ENCODE assay signal across 21 cellular contexts in genomic region chr16:89697616-89698331, GRCh38. TPM values are rescaled to one million over a fixed set of nuclear protein-coding genes. Genes with fewer than 3 reads are reported as not detected.
DNase-seq lines count a peak whose midpoint lies in the region; ATAC-seq and TF ChIP-seq lines count a peak whose summit lies in the region.
"Had no signal": no experiment of that assay in that cellular context is flagged by ENCODE, and none has a peak within 500 bp of the region (broad histone marks: within the 10 kb centered on the region; RNA-seq: fewer than 3 reads in every experiment).

No MANE protein-coding gene starts in this region.

- no peak overlapping the region for H3K4me3 ChIP-seq in endocrine pancreas (ENCODE audit: control insufficient read depth, insufficient read depth, low read length)
- H3K4me3 ChIP-seq: left lung, SJSA1, upper lobe of left lung had no signal

- H3K36me3 Mint-ChIP-seq in natural killer cell treated with Interleukin-12 subunit alpha and Interleukin-12 subunit beta and Interleukin-15 and Interleukin-18, amount 100 ng/mL, for 72 hours: no peaks in the 10 kb centered on the region
- H3K36me3 Mint-ChIP-seq in natural killer cell: no peaks in the 10 kb centered on the region
- H3K36me3 Mint-ChIP-seq in activated naive CD8-positive, alpha-beta T cell treated with anti-CD3 and anti-CD28 coated beads for 36 hours: peaks cover 1% of the 10 kb centered on the region

- no peaks in the 10 kb centered on the region for H3K9me3 Mint-ChIP-seq in natural killer cell treated with Interleukin-12 subunit alpha and Interleukin-12 subunit beta and Interleukin-15 and Interleukin-18, amount 100 ng/mL, for 72 hours
- H3K9me3 Mint-ChIP-seq in natural killer cell: no peaks in the 10 kb centered on the region
- H3K9me3 Mint-ChIP-seq in activated naive CD8-positive, alpha-beta T cell treated with anti-CD3 and anti-CD28 coated beads for 36 hours: no peaks in the 10 kb centered on the region
- H3K9me3 Mint-ChIP-seq: activated CD4-positive, alpha-beta memory T cell treated with anti-CD3 and anti-CD28 coated beads for 36 hours; activated naive CD4-positive, alpha-beta T cell treated with anti-CD3 and anti-CD28 coated beads for 36 hours had no signal

- no peak overlapping the region for H3K27ac Mint-ChIP-seq in natural killer cell treated with Interleukin-12 subunit alpha and Interleukin-12 subunit beta and Interleukin-15 and Interleukin-18, amount 100 ng/mL, for 72 hours
- H3K27ac Mint-ChIP-seq in natural killer cell: no peak overlapping the region
- no peak overlapping the region for H3K27ac Mint-ChIP-seq in activated naive CD8-positive, alpha-beta T cell treated with anti-CD3 and anti-CD28 coated beads for 36 hours
- H3K27ac Mint-ChIP-seq: activated CD4-positive, alpha-beta memory T cell treated with anti-CD3 and anti-CD28 coated beads for 36 hours; activated naive CD4-positive, alpha-beta T cell treated with anti-CD3 and anti-CD28 coated beads for 36 hours had no signal

- no peaks in the 10 kb centered on the region for H3K27me3 Mint-ChIP-seq in natural killer cell treated with Interleukin-12 subunit alpha and Interleukin-12 subunit beta and Interleukin-15 and Interleukin-18, amount 100 ng/mL, for 72 hours
- H3K27me3 Mint-ChIP-seq in natural killer cell (ENCODE audit: low read depth in 2 of 2): no peaks in the 10 kb centered on the region
- no peaks in the 10 kb centered on the region for H3K27me3 Mint-ChIP-seq in activated naive CD8-positive, alpha-beta T cell treated with anti-CD3 and anti-CD28 coated beads for 36 hours
- H3K27me3 Mint-ChIP-seq: activated CD4-positive, alpha-beta memory T cell treated with anti-CD3 and anti-CD28 coated beads for 36 hours had no signal

- no peaks in the 10 kb centered on the region for H3K27me3 ChIP-seq in endocrine pancreas (ENCODE audit: control insufficient read depth, insufficient read depth, low read length)
- H3K27me3 ChIP-seq: left lung, SJSA1, upper lobe of left lung had no signal

- intact Hi-C loops in natural killer cell (cut with micrococcal nuclease): no loop called here

- no peaks in the 10 kb centered on the region for H3K4me1 ChIP-seq in endocrine pancreas (ENCODE audit: control insufficient read depth, insufficient read depth, low read length)

- H3K9me3 ChIP-seq in endocrine pancreas (ENCODE audit: control insufficient read depth, low read length): no peaks in the 10 kb centered on the region
- H3K9me3 ChIP-seq: Caco-2, left lung, SJSA1, upper lobe of left lung had no signal

- H3K4me1 Mint-ChIP-seq in natural killer cell treated with Interleukin-12 subunit alpha and Interleukin-12 subunit beta and Interleukin-15 and Interleukin-18, amount 100 ng/mL, for 72 hours (ENCODE audit: low read depth in 2 of 2): peaks cover 0 to 19% of the 10 kb centered on the region in 2 donors
- H3K4me1 Mint-ChIP-seq in natural killer cell: peaks cover 12 to 41% of the 10 kb centered on the region in 2 donors
- peaks cover 12% of the 10 kb centered on the region for H3K4me1 Mint-ChIP-seq in activated naive CD8-positive, alpha-beta T cell treated with anti-CD3 and anti-CD28 coated beads for 36 hours

- no peak for TF ChIP-seq CTCF in natural killer cell (IDR thresholded peaks at IDR 0.05)

- DNase-seq in natural killer cell treated with Interleukin-12 subunit alpha and Interleukin-12 subunit beta and Interleukin-15 and Interleukin-18, amount 100 ng/mL, for 72 hours (ENCODE audit: low spot score): peak; percentile 56
- DNase-seq in natural killer cell: no peak
- DNase-seq in NCI-H524 (lab: John Stamatoyannopoulos, UW): peak; percentile 70 to 87
- peak; percentile 6 for DNase-seq in stimulated activated naive CD8-positive, alpha-beta T cell treated with anti-CD3 and anti-CD28 coated beads, Interleukin-15, Interleukin-2, amounts not matched to agents 100 U/mL and 50 U/mL, for 24 hours
- no peak for DNase-seq in stimulated activated CD4-positive, alpha-beta T cell treated with anti-CD3 and anti-CD28 coated beads, Interleukin-15, amount 100 ng/mL, for 24 hours
- DNase-seq in HUDEP-2 (lab: John Stamatoyannopoulos, UW; ENCODE audit: unreplicated experiment in 76 of 76): no peak
- no peak for DNase-seq in activated naive CD8-positive, alpha-beta T cell treated with anti-CD3 and anti-CD28 coated beads for 36 hours
- DNase-seq: activated CD4-positive, alpha-beta memory T cell treated with anti-CD3 and anti-CD28 coated beads for 36 hours; activated naive CD4-positive, alpha-beta T cell treated with anti-CD3 and anti-CD28 coated beads for 36 hours; activated T-cell treated with anti-CD3 and anti-CD28 coated beads, Interleukin-2, amount 50 U/mL, for 1 hour; Caco-2; cerebellar nuclear complex; effector CD4-positive, alpha-beta T cell; Kasumi-1; NCI-H748 treated with DMSO at 0.1 percent for 48 hours; stimulated activated CD4-positive, alpha-beta T cell treated with anti-CD3 and anti-CD28 coated beads, Interleukin-12 subunit alpha, Interleukin-12 subunit beta, amount 100 ng/mL, for 4 hours; T-helper 2 cell had no signal

- H3K4me3 Mint-ChIP-seq in natural killer cell treated with Interleukin-12 subunit alpha and Interleukin-12 subunit beta and Interleukin-15 and Interleukin-18, amount 100 ng/mL, for 72 hours: no peak overlapping the region
- H3K4me3 Mint-ChIP-seq in natural killer cell: no peak overlapping the region
- H3K4me3 Mint-ChIP-seq in activated naive CD8-positive, alpha-beta T cell treated with anti-CD3 and anti-CD28 coated beads for 36 hours: no peak overlapping the region
- H3K4me3 Mint-ChIP-seq: activated CD4-positive, alpha-beta memory T cell treated with anti-CD3 and anti-CD28 coated beads for 36 hours; activated naive CD4-positive, alpha-beta T cell treated with anti-CD3 and anti-CD28 coated beads for 36 hours had no signal

- H3K36me3 ChIP-seq in endocrine pancreas (ENCODE audit: control insufficient read depth, insufficient read depth, low read length): no peaks in the 10 kb centered on the region

- H3K9ac ChIP-seq in endocrine pancreas (ENCODE audit: control insufficient read depth, insufficient read depth, low read length): peak overlapping the region; percentile 34

- no peak for ATAC-seq in natural killer cell treated with Interleukin-12 subunit alpha and Interleukin-12 subunit beta and Interleukin-15 and Interleukin-18, amount 100 ng/mL, for 72 hours
- ATAC-seq in natural killer cell: no peak
- ATAC-seq in stimulated activated naive CD8-positive, alpha-beta T cell treated with anti-CD3 and anti-CD28 coated beads, Interleukin-15, Interleukin-2, amounts not matched to agents 100 U/mL and 50 U/mL, for 24 hours: no peak
- ATAC-seq: left lung had no signal

RNA-seq across cellular contexts. Expression of gene SPATA2L, which starts 3.7 kb away (rescaled TPM):
- 1 to 10 TPM; 6.8 to 8.4 TPM for total RNA-seq in natural killer cell treated with Interleukin-12 subunit alpha and Interleukin-12 subunit beta and Interleukin-15 and Interleukin-18, amount 100 ng/mL, for 72 hours
- total RNA-seq in natural killer cell: 10 to 100 TPM; 23.1 to 37.9 (median 24.0) TPM
- total RNA-seq in activated naive CD8-positive, alpha-beta T cell treated with anti-CD3 and anti-CD28 coated beads for 36 hours: 1 to 10 TPM; 3.2 to 3.3 TPM

RNA-seq across cellular contexts. Expression of gene CDK10, which starts 11.3 kb away (rescaled TPM):
- 100 to 1,000 TPM in 1 of 2 donors, 10 to 100 TPM in 1; 60.8 to 115 TPM for total RNA-seq in natural killer cell treated with Interleukin-12 subunit alpha and Interleukin-12 subunit beta and Interleukin-15 and Interleukin-18, amount 100 ng/mL, for 72 hours
- total RNA-seq in natural killer cell: 100 to 1,000 TPM; 102 to 123 (median 114) TPM
- 10 to 100 TPM; 72.9 to 77.0 TPM for total RNA-seq in activated naive CD8-positive, alpha-beta T cell treated with anti-CD3 and anti-CD28 coated beads for 36 hours

RNA-seq across cellular contexts. Expression of gene VPS9D1, which starts 22.9 kb away (rescaled TPM):
- total RNA-seq in natural killer cell treated with Interleukin-12 subunit alpha and Interleukin-12 subunit beta and Interleukin-15 and Interleukin-18, amount 100 ng/mL, for 72 hours: 10 to 100 TPM in 1 of 2 donors, 1 to 10 TPM in 1; 9.0 to 11.0 TPM
- total RNA-seq in natural killer cell: 10 to 100 TPM; 31.7 to 43.0 (median 35.4) TPM
- total RNA-seq in activated naive CD8-positive, alpha-beta T cell treated with anti-CD3 and anti-CD28 coated beads for 36 hours: 1 to 10 TPM; 1.6 TPM

RNA-seq across cellular contexts. Expression of gene ZNF276, which starts 23.6 kb away (rescaled TPM):
- 10 to 100 TPM; 36.0 to 72.1 TPM for total RNA-seq in natural killer cell treated with Interleukin-12 subunit alpha and Interleukin-12 subunit beta and Interleukin-15 and Interleukin-18, amount 100 ng/mL, for 72 hours
- total RNA-seq in natural killer cell: 100 to 1,000 TPM; 146 to 206 (median 186) TPM
- 10 to 100 TPM; 24.7 to 24.9 TPM for total RNA-seq in activated naive CD8-positive, alpha-beta T cell treated with anti-CD3 and anti-CD28 coated beads for 36 hours

RNA-seq across cellular contexts. Expression of gene SPATA33, which starts 40.1 kb away (rescaled TPM):
- total RNA-seq in natural killer cell treated with Interleukin-12 subunit alpha and Interleukin-12 subunit beta and Interleukin-15 and Interleukin-18, amount 100 ng/mL, for 72 hours: 10 to 100 TPM in 1 of 2 donors, 1 to 10 TPM in 1; 9.3 to 19.1 TPM
- total RNA-seq in natural killer cell: 10 to 100 TPM in 1 of 3 donors, 1 to 10 TPM in 2; 6.5 to 11.9 (median 8.4) TPM
- 10 to 100 TPM in 1 of 2 experiments, 1 to 10 TPM in 1; 7.0 to 10.2 TPM for total RNA-seq in activated naive CD8-positive, alpha-beta T cell treated with anti-CD3 and anti-CD28 coated beads for 36 hours

Comparison
In these comparisons a context has a peak if more than half of its experiments do, and no peak if none do; other contexts are left out.
1. DNase-seq: peak in natural killer cell treated with Interleukin-12 subunit alpha and Interleukin-12 subunit beta and Interleukin-15 and Interleukin-18, amount 100 ng/mL, for 72 hours (single experiment), NCI-H524 (2 of 2) and stimulated activated naive CD8-positive, alpha-beta T cell treated with anti-CD3 and anti-CD28 coated beads, Interleukin-15, Interleukin-2, amounts not matched to agents 100 U/mL and 50 U/mL, for 24 hours (single experiment); none in natural killer cell (single experiment), stimulated activated CD4-positive, alpha-beta T cell treated with anti-CD3 and anti-CD28 coated beads, Interleukin-15, amount 100 ng/mL, for 24 hours (single experiment), HUDEP-2 (0 of 76) and activated naive CD8-positive, alpha-beta T cell treated with anti-CD3 and anti-CD28 coated beads for 36 hours (single experiment).